ENCODE assay signal across 20 cellular contexts in the genomic region with DNA sequence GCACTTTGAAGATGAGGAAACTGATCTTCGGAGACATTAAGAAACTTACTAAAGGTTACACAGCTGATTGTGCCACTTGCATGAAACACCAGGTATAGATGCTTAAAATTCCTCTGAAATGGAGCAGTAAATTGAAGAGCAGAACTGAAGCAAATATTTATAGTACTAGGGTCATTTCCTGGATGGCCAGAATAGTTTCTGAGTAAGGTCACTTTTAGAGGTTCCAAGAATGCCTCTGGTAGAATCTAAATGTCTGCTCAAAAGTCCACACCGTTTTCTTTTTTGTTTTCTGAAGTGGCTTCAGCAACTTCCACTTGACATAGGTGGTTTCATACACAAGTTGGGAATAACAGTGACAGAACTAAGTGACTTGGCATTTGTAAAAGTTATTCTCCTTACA. TPM values are rescaled to one million over a fixed set of nuclear protein-coding genes. Genes with fewer than 3 reads are reported as not detected.
DNase-seq lines count a peak whose midpoint lies in the region; ATAC-seq and TF ChIP-seq lines count a peak whose summit lies in the region.
"Had no signal": no experiment of that assay in that cellular context is flagged by ENCODE, and none has a peak within 500 bp of the region (broad histone marks: within the 10 kb centered on the region; RNA-seq: fewer than 3 reads in every experiment).

No MANE protein-coding gene starts in this region.

- POLR2A ChIA-PET in AG04450 (lab: Yijun Ruan, JAX): no interaction called here
- POLR2A ChIA-PET in activated CD8-positive, alpha-beta T cell treated with anti-CD3 and anti-CD28 coated beads for 36 hours (lab: Charles Lee): no interaction called here

- H3K4me3 ChIP-seq in AG04450 (ENCODE audit: low read depth, low read length): no peak overlapping the region
- no peak overlapping the region for H3K4me3 ChIP-seq in astrocyte of the spinal cord (ENCODE audit: low read depth, low read length)
- H3K4me3 ChIP-seq in lower lobe of right lung: no peak overlapping the region
- H3K4me3 ChIP-seq in spleen: no peak overlapping the region
- H3K4me3 ChIP-seq: skin epidermis, uterus had no signal

- WGBS in spleen, 5 donors: 37 to 56% (median 42%) methylated on average over 2 of the region's 2 CpGs

- no peaks in the 10 kb centered on the region for H3K36me3 ChIP-seq in lower lobe of right lung
- H3K36me3 ChIP-seq in spleen: no peaks in the 10 kb centered on the region
- H3K36me3 ChIP-seq: uterus, WERI-Rb-1 had no signal

- CTCF ChIA-PET in AG04450 (lab: Charles Lee): interaction anchor here (0.6 to 0.9 kb wide), 2 partner anchors 8 to 178 kb away, joined by 3 to 5 read pairs; no protein-coding TSS in a partner anchor
- CTCF ChIA-PET in activated CD8-positive, alpha-beta T cell treated with anti-CD3 and anti-CD28 coated beads for 36 hours (lab: Charles Lee): no interaction called here

- peaks cover 14% of the 10 kb centered on the region for H3K27me3 Mint-ChIP-seq in activated CD8-positive, alpha-beta T cell treated with anti-CD3 and anti-CD28 coated beads for 36 hours

- H3K9me3 Mint-ChIP-seq in activated CD8-positive, alpha-beta T cell treated with anti-CD3 and anti-CD28 coated beads for 36 hours: no peaks in the 10 kb centered on the region
- H3K9me3 Mint-ChIP-seq: stimulated activated naive B cell treated with anti-CD40 and anti-IgM and Interleukin-4, amounts not matched to agents 10 μg/mL and 1 μg/mL and 100 μg/mL, for 72 hours had no signal

- H3K4me1 ChIP-seq in lower lobe of right lung (peaks cover 10% of the 10 kb centered on the region), spleen (no peaks in the 10 kb centered on the region)
- H3K4me1 ChIP-seq: uterus had no signal

- H3K36me3 Mint-ChIP-seq in activated CD8-positive, alpha-beta T cell treated with anti-CD3 and anti-CD28 coated beads for 36 hours (ENCODE audit: low read depth): no peaks in the 10 kb centered on the region
- H3K36me3 Mint-ChIP-seq: stimulated activated naive B cell treated with anti-CD40 and anti-IgM and Interleukin-4, amounts not matched to agents 10 μg/mL and 1 μg/mL and 100 μg/mL, for 72 hours had no signal

- H3K27ac Mint-ChIP-seq in activated CD8-positive, alpha-beta T cell treated with anti-CD3 and anti-CD28 coated beads for 36 hours: no peak overlapping the region
- H3K27ac Mint-ChIP-seq: stimulated activated naive B cell treated with anti-CD40 and anti-IgM and Interleukin-4, amounts not matched to agents 10 μg/mL and 1 μg/mL and 100 μg/mL, for 72 hours had no signal

- peaks cover 4% of the 10 kb centered on the region for H3K4me1 Mint-ChIP-seq in activated CD8-positive, alpha-beta T cell treated with anti-CD3 and anti-CD28 coated beads for 36 hours (ENCODE audit: low read depth)
- H3K4me1 Mint-ChIP-seq: stimulated activated naive B cell treated with anti-CD40 and anti-IgM and Interleukin-4, amounts not matched to agents 10 μg/mL and 1 μg/mL and 100 μg/mL, for 72 hours had no signal

- ATAC-seq in lower lobe of right lung: peak; percentile 78 to 90
- no peak for ATAC-seq in HG02610 (IDR thresholded peaks at IDR 0.05; ENCODE audit: unreplicated experiment)
- no peak for ATAC-seq in GM21619 (IDR thresholded peaks at IDR 0.05; ENCODE audit: unreplicated experiment)
- no peak for ATAC-seq in activated CD8-positive, alpha-beta T cell treated with anti-CD3 and anti-CD28 coated beads for 36 hours

- no peaks in the 10 kb centered on the region for H3K27me3 ChIP-seq in AG04450 (ENCODE audit: control insufficient read depth, insufficient read depth, low read length)
- H3K27me3 ChIP-seq in lower lobe of right lung (ENCODE audit: low read depth): no peaks in the 10 kb centered on the region
- peaks cover 0 to 5% (median 0%) of the 10 kb centered on the region in 7 donors for H3K27me3 ChIP-seq in spleen (replicated peaks in 1 of 7)
- H3K27me3 ChIP-seq: uterus had no signal

- H3K4me3 Mint-ChIP-seq in activated CD8-positive, alpha-beta T cell treated with anti-CD3 and anti-CD28 coated beads for 36 hours: no peak overlapping the region
- H3K4me3 Mint-ChIP-seq: stimulated activated naive B cell treated with anti-CD40 and anti-IgM and Interleukin-4, amounts not matched to agents 10 μg/mL and 1 μg/mL and 100 μg/mL, for 72 hours had no signal

- TF ChIP-seq POLR2A in spleen (IDR thresholded peaks at IDR 0.05): no peak

- no peak for TF ChIP-seq CTCF in AG04450 (IDR thresholded peaks at IDR 0.05; ENCODE audit: low read depth, low read length)
- no peak for TF ChIP-seq CTCF in astrocyte of the spinal cord (IDR thresholded peaks at IDR 0.05; ENCODE audit: low read depth, low read length)
- no peak for TF ChIP-seq CTCF in lower lobe of right lung (IDR thresholded peaks at IDR 0.05)
- no peak for TF ChIP-seq CTCF in spleen (IDR thresholded peaks at IDR 0.05 in 8 of 11, conservative IDR thresholded peaks at IDR 0.05 in 3 of 11)
- no peak for TF ChIP-seq CTCF in activated CD8-positive, alpha-beta T cell treated with anti-CD3 and anti-CD28 coated beads for 36 hours (IDR thresholded peaks at IDR 0.05)

- intact Hi-C loops in lower lobe of right lung (cut with DNase I): no loop called here
- intact Hi-C loops in spleen (cut with DNase I; ENCODE audit: low total_unique reads): no loop called here
- intact Hi-C loops in activated CD8-positive, alpha-beta T cell treated with anti-CD3 and anti-CD28 coated beads for 36 hours (cut with micrococcal nuclease): no loop called here

- in situ Hi-C loops in astrocyte of the spinal cord (cut with HindIII; ENCODE audit: low sequenced_read_pairs): no loop called here

- H3K9me3 ChIP-seq in AG04450 (ENCODE audit: control insufficient read depth, insufficient read depth, low read length) (no peaks in the 10 kb centered on the region), lower lobe of right lung (no peaks in the 10 kb centered on the region), spleen (no peaks in the 10 kb centered on the region)
- H3K9me3 ChIP-seq: uterus had no signal

- DNase-seq in AG04450 (ENCODE audit: low read depth, low spot score) (no peak), HCEC 1CT (peak; percentile 15), astrocyte of the spinal cord (ENCODE audit: low read depth, low spot score) (peak; percentile 28), lower lobe of right lung (no peak), spleen (no peak)
- DNase-seq in activated CD8-positive, alpha-beta T cell treated with anti-CD3 and anti-CD28 coated beads for 36 hours: no peak
- DNase-seq: AML-193; amniotic stem cell; NCI-H2171; stimulated activated naive B cell treated with anti-CD40 and anti-IgM and Interleukin-4, amounts not matched to agents 10 μg/mL and 1 μg/mL and 100 μg/mL, for 72 hours; uterus; WERI-Rb-1 had no signal

- H3K27ac ChIP-seq in AG04450 (ENCODE audit: low read depth, low read length): peak overlapping the region; percentile 84
- peak overlapping the region; percentile 41 for H3K27ac ChIP-seq in lower lobe of right lung
- no peak overlapping the region for H3K27ac ChIP-seq in spleen
- H3K27ac ChIP-seq: skin epidermis, uterus, WERI-Rb-1 had no signal

RNA-seq across cellular contexts. Expression of gene TPH2, which starts 19.4 kb away (rescaled TPM):
- 0.04 TPM in 1 of 2 replicates, not detected in the other for polyA plus RNA-seq in AG04450 (2011; rRNA removed)
- polyA minus RNA-seq in AG04450 (2011; rRNA and poly(A)+ RNA removed): 0.26 TPM in 1 of 2 replicates, not detected in the other
- not detected for total RNA-seq in lower lobe of right lung
- 1 to 10 TPM in 4 of 7 donors, under 1 TPM in 1, not detected in 2; 0.42 to 7.2 (median 1.5) TPM for total RNA-seq in spleen
- polyA plus RNA-seq in spleen: under 1 TPM in 1 of 3 donors, not detected in 2; 0.06 TPM
- total RNA-seq in activated CD8-positive, alpha-beta T cell treated with anti-CD3 and anti-CD28 coated beads for 36 hours: not detected
- total RNA-seq: glomerular endothelial cell, mucosa of gallbladder, omental fat pad, RPMI7951, uterus had no signal
- polyA plus RNA-seq: keratinocyte had no signal

Comparison
In these comparisons a context has a peak if more than half of its experiments do, and no peak if none do; other contexts are left out.
1. DNase-seq: peak in HCEC 1CT (single experiment) and astrocyte of the spinal cord (single experiment); none in AG04450 (single experiment), lower lobe of right lung (single experiment), spleen (single experiment) and activated CD8-positive, alpha-beta T cell treated with anti-CD3 and anti-CD28 coated beads for 36 hours (single experiment).
2. H3K27ac ChIP-seq: peak in AG04450 (single experiment) and lower lobe of right lung (single experiment); none in spleen (0 of 8).
3. ATAC-seq: peak in lower lobe of right lung (2 of 2); none in HG02610 (single experiment), GM21619 (single experiment) and activated CD8-positive, alpha-beta T cell treated with anti-CD3 and anti-CD28 coated beads for 36 hours (single experiment).